1 cellular context compared by ENCODE assay signal in the genomic region with DNA sequence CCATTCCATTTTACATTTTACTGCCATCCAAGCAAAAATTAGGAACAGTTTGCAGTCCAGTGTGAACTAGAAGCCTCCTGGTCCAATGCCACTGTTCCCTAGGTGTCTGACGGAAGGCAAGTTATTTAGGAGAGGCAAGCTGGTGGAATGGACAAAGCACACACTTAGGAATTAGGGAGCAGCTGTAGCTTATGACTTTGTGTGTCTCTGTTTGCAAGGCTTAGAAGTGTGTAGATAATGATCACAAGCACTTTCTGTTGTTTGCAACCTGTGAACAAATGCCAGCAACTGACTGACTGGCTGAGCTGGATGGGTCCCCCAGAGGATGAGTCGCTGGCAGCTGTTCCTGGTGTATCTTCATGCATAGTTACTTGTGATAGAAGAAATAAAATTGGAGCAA.
TF ChIP-seq lines count a peak whose summit lies in the region.

No MANE protein-coding gene starts in this region.

TF ChIP-seq in GM23338, 12 proteins besides CTCF, POLR2A, EP300 and RAD21 (continued from another document):
- no peak for TF ChIP-seq REST (IDR thresholded peaks at IDR 0.05; ENCODE audit: unreplicated experiment)
